ENCODE assay signal across 1 cellular context in genomic region chr5:79509244-79509880, GRCh38.
TF ChIP-seq lines count a peak whose summit lies in the region.

No MANE protein-coding gene starts in this region.

TF ChIP-seq in GM23338, 12 proteins besides CTCF, POLR2A, EP300 and RAD21 (continued from another document):
- no peak for TF ChIP-seq ZNF462 (CRISPR knock-in tag; IDR thresholded peaks at IDR 0.05)
- no peak for TF ChIP-seq EZH2phosphoT487 (IDR thresholded peaks at IDR 0.05; ENCODE audit: unreplicated experiment)
- no peak for TF ChIP-seq STAT1 (IDR thresholded peaks at IDR 0.05; ENCODE audit: unreplicated experiment)
- no peak for TF ChIP-seq ZNF331 (CRISPR knock-in tag; IDR thresholded peaks at IDR 0.05; ENCODE audit: low read depth)
- TF ChIP-seq CREB1 (CRISPR knock-in tag; IDR thresholded peaks at IDR 0.05; ENCODE audit: low read depth) = no peak
- no peak for TF ChIP-seq ZNF114 (CRISPR knock-in tag; IDR thresholded peaks at IDR 0.05)
- TF ChIP-seq NANOG (IDR thresholded peaks at IDR 0.05; ENCODE audit: borderline replicate concordance) = no peak
- TF ChIP-seq ETS1 (IDR thresholded peaks at IDR 0.05) = no peak
